Comparison of ENCODE assay signal across 9 cellular contexts in the genomic region with DNA sequence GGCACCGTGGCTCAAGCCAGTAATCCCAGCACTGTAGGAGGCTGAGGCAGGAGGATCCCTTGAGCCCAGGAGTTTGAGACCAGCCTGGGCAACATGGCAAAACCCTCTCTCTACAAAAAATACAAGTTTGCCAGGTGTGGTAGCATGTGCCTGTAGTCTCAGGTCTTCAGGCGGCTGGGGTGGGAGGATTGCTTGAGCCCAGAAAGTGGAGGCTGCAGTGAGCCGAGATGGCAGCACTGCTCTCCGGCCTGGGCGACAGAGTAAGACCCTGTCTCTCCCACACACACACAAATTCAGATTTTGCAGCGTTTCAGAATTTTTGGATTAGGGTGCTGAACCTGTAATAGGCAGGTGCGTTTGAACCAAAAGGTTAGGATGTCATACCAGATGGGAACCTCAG. TPM values are rescaled to one million over a fixed set of nuclear protein-coding genes. Genes with fewer than 3 reads are reported as not detected.
DNase-seq lines count a peak whose midpoint lies in the region; ATAC-seq and TF ChIP-seq lines count a peak whose summit lies in the region.
"Had no signal": no experiment of that assay in that cellular context is flagged by ENCODE, and none has a peak within 500 bp of the region (broad histone marks: within the 10 kb centered on the region; RNA-seq: fewer than 3 reads in every experiment).

No MANE protein-coding gene starts in this region.

- no peaks in the 10 kb centered on the region for H3K9me3 ChIP-seq in CD4-positive, alpha-beta memory T cell (ENCODE audit: control insufficient read depth in 1 of 2, low read length in 2 of 2)

- no peaks in the 10 kb centered on the region for H3K27me3 Mint-ChIP-seq in CD4-positive, alpha-beta memory T cell
- no peaks in the 10 kb centered on the region for H3K27me3 Mint-ChIP-seq in activated naive CD8-positive, alpha-beta T cell
- peaks cover 0 to 2% (median 0%) of the 10 kb centered on the region in 5 donors for H3K27me3 Mint-ChIP-seq in naive thymus-derived CD8-positive, alpha-beta T cell

- ATAC-seq in naive thymus-derived CD8-positive, alpha-beta T cell: no peak
- ATAC-seq in HG03439 (IDR thresholded peaks at IDR 0.05; ENCODE audit: unreplicated experiment) (no peak), HG03442 (IDR thresholded peaks at IDR 0.05; ENCODE audit: unreplicated experiment) (no peak), GM21447 (IDR thresholded peaks at IDR 0.05; ENCODE audit: unreplicated experiment) (no peak)

- DNase-seq in CD4-positive, alpha-beta memory T cell: peak in 1 of 5 donors; percentile 28
- no peak for DNase-seq in HL-60 (ENCODE audit: low read depth in 1 of 2, low spot score in 1 of 2)
- DNase-seq in naive thymus-derived CD8-positive, alpha-beta T cell: no peak
- no peak for DNase-seq in activated CD4-positive, CD25-positive, alpha-beta regulatory T cell treated with anti-CD3 and anti-CD28 coated beads, Interleukin-2, amount 50 U/mL, for 72 hours
- DNase-seq: NCI-H1436 had no signal

- no peak for TF ChIP-seq CTCF in HL-60 (IDR thresholded peaks at IDR 0.05; ENCODE audit: insufficient read depth, low read length)

- peaks cover 55% of the 10 kb centered on the region for H3K4me1 ChIP-seq in CD4-positive, alpha-beta memory T cell (ENCODE audit: insufficient read depth, low read length)

- no peaks in the 10 kb centered on the region for H3K27me3 ChIP-seq in CD4-positive, alpha-beta memory T cell (ENCODE audit: insufficient read depth, low read length)
- H3K27me3 ChIP-seq in HL-60 (ENCODE audit: insufficient read depth, poor library complexity, severe bottlenecking): no peaks in the 10 kb centered on the region

- intact Hi-C loops in CD4-positive, alpha-beta memory T cell (cut with micrococcal nuclease): no loop called here

- CTCF ChIA-PET in CD4-positive, alpha-beta memory T cell (lab: Charles Lee; ENCODE audit: partially characterized antibody): interaction anchor here (0.8 to 1.9 kb wide), 6 partner anchors 25 to 178 kb away, joined by 3 to 6 read pairs (median 3); a partner anchor contains a TSS

- H3K4me3 ChIP-seq in CD4-positive, alpha-beta memory T cell (ENCODE audit: low read length in 2 of 2): peak overlapping the region; percentile 92 to 99
- peak overlapping the region; percentile 20 for H3K4me3 ChIP-seq in HL-60 (replicated peaks; ENCODE audit: insufficient read depth, low read length)

- H3K9me3 Mint-ChIP-seq in CD4-positive, alpha-beta memory T cell: peaks cover 0 to 27% (median 0%) of the 10 kb centered on the region in 8 donors
- no peaks in the 10 kb centered on the region for H3K9me3 Mint-ChIP-seq in activated naive CD8-positive, alpha-beta T cell (ENCODE audit: low read depth)
- H3K9me3 Mint-ChIP-seq in naive thymus-derived CD8-positive, alpha-beta T cell: peaks cover 0 to 2% (median 0%) of the 10 kb centered on the region in 9 donors

- peaks cover 33 to 53% of the 10 kb centered on the region in 2 donors for H3K36me3 Mint-ChIP-seq in CD4-positive, alpha-beta memory T cell
- peaks cover 22% of the 10 kb centered on the region for H3K36me3 Mint-ChIP-seq in activated naive CD8-positive, alpha-beta T cell
- H3K36me3 Mint-ChIP-seq in naive thymus-derived CD8-positive, alpha-beta T cell: peaks cover 17 to 39% (median 29%) of the 10 kb centered on the region in 3 donors

- POLR2A ChIA-PET in CD4-positive, alpha-beta memory T cell (lab: Charles Lee; ENCODE audit: partially characterized antibody): interaction anchor here (0.9 to 3.5 kb wide), 3 partner anchors 12 to 52 kb away, joined by 3 to 14 read pairs (median 3); no protein-coding TSS in a partner anchor
- POLR2A ChIA-PET in naive thymus-derived CD8-positive, alpha-beta T cell (lab: Charles Lee): interaction anchor here (1.3 kb wide), 2 partner anchors 33 to 82 kb away, joined by 3 to 5 read pairs; a partner anchor contains a TSS

- peak overlapping the region; percentile 95 for H3K27ac ChIP-seq in CD4-positive, alpha-beta memory T cell (ENCODE audit: low read depth, low read length)
- no peak overlapping the region for H3K27ac ChIP-seq in HL-60 (replicated peaks)

- H3K36me3 ChIP-seq in CD4-positive, alpha-beta memory T cell (ENCODE audit: insufficient read depth, low read length): peaks cover 27% of the 10 kb centered on the region

- H3K4me3 Mint-ChIP-seq in CD4-positive, alpha-beta memory T cell: peak overlapping the region; percentile 99 to 100 (median 100)
- H3K4me3 Mint-ChIP-seq in activated naive CD8-positive, alpha-beta T cell: peak overlapping the region; percentile 98
- H3K4me3 Mint-ChIP-seq in naive thymus-derived CD8-positive, alpha-beta T cell: peak overlapping the region; percentile 96 to 100 (median 100)

- peaks cover 21 to 87% (median 43%) of the 10 kb centered on the region in 4 donors for H3K4me1 Mint-ChIP-seq in CD4-positive, alpha-beta memory T cell
- H3K4me1 Mint-ChIP-seq in activated naive CD8-positive, alpha-beta T cell (ENCODE audit: low read depth): peaks cover 51% of the 10 kb centered on the region
- peaks cover 18 to 80% (median 67%) of the 10 kb centered on the region in 4 donors for H3K4me1 Mint-ChIP-seq in naive thymus-derived CD8-positive, alpha-beta T cell

- H3K27ac Mint-ChIP-seq in CD4-positive, alpha-beta memory T cell: peak overlapping the region; percentile 95 to 100 (median 99)
- peak overlapping the region; percentile 98 for H3K27ac Mint-ChIP-seq in activated naive CD8-positive, alpha-beta T cell
- H3K27ac Mint-ChIP-seq in naive thymus-derived CD8-positive, alpha-beta T cell: peak overlapping the region; percentile 95 to 100 (median 99)

RNA-seq across cellular contexts. Expression of a gene that starts 2.2 kb away (rescaled TPM):
- 1,000 to 10,000 TPM; 3,135 to 3,272 TPM for total RNA-seq in CD4-positive, alpha-beta memory T cell
- polyA plus RNA-seq in CD4-positive, alpha-beta memory T cell: 1,000 to 10,000 TPM; 1,691 to 2,012 TPM
- 1,000 to 10,000 TPM; 3,084 to 3,152 TPM for total RNA-seq in naive thymus-derived CD8-positive, alpha-beta T cell
- 1,000 to 10,000 TPM; 2,379 to 2,818 (median 2,600) TPM for polyA plus RNA-seq in naive thymus-derived CD8-positive, alpha-beta T cell

RNA-seq across cellular contexts. Expression of a gene that starts 11.1 kb away (rescaled TPM):
- 1,000 to 10,000 TPM; 5,517 to 5,661 TPM for total RNA-seq in CD4-positive, alpha-beta memory T cell
- 1,000 to 10,000 TPM; 1,827 to 3,046 TPM for polyA plus RNA-seq in CD4-positive, alpha-beta memory T cell
- total RNA-seq in naive thymus-derived CD8-positive, alpha-beta T cell: 1,000 to 10,000 TPM; 5,160 to 5,167 TPM
- 1,000 to 10,000 TPM; 3,162 to 3,664 (median 3,630) TPM for polyA plus RNA-seq in naive thymus-derived CD8-positive, alpha-beta T cell

RNA-seq across cellular contexts. Expression of a gene that starts 14.0 kb away (rescaled TPM):
- 10 to 100 TPM; 21.9 to 25.8 TPM for total RNA-seq in CD4-positive, alpha-beta memory T cell
- 10 to 100 TPM; 40.2 to 42.5 TPM for polyA plus RNA-seq in CD4-positive, alpha-beta memory T cell
- 10 to 100 TPM; 24.3 to 26.0 TPM for total RNA-seq in naive thymus-derived CD8-positive, alpha-beta T cell
- 10 to 100 TPM; 50.3 to 62.9 (median 61.5) TPM for polyA plus RNA-seq in naive thymus-derived CD8-positive, alpha-beta T cell

RNA-seq across cellular contexts. Expression of a gene that starts 24.5 kb away (rescaled TPM):
- total RNA-seq in CD4-positive, alpha-beta memory T cell: 100 to 1,000 TPM; 114 to 115 TPM
- polyA plus RNA-seq in CD4-positive, alpha-beta memory T cell: 100 to 1,000 TPM; 145 to 252 TPM
- 100 to 1,000 TPM; 106 to 112 TPM for total RNA-seq in naive thymus-derived CD8-positive, alpha-beta T cell
- 100 to 1,000 TPM; 108 to 205 (median 166) TPM for polyA plus RNA-seq in naive thymus-derived CD8-positive, alpha-beta T cell

RNA-seq across cellular contexts. Expression of a gene that starts 29.3 kb away (rescaled TPM):
- total RNA-seq in CD4-positive, alpha-beta memory T cell: 1 to 10 TPM; 2.4 to 2.5 TPM
- 1 to 10 TPM; 1.2 to 1.5 TPM for polyA plus RNA-seq in CD4-positive, alpha-beta memory T cell
- total RNA-seq in naive thymus-derived CD8-positive, alpha-beta T cell: 1 to 10 TPM; 1.6 to 3.6 TPM
- polyA plus RNA-seq in naive thymus-derived CD8-positive, alpha-beta T cell: 1 to 10 TPM; 1.5 to 4.5 (median 2.8) TPM
